ENCODE assay signal across 1 cellular context in genomic region chr7:6403907-6404306, GRCh38.
TF ChIP-seq lines count a peak whose summit lies in the region.

No MANE protein-coding gene starts in this region.

TF ChIP-seq in GM12878, 131 proteins besides CTCF, POLR2A, EP300 and RAD21:
- no peak for TF ChIP-seq MEF2B (IDR thresholded peaks at IDR 0.05; ENCODE audit: partially characterized antibody, poor library complexity, severe bottlenecking)
- TF ChIP-seq ASH2L (IDR thresholded peaks at IDR 0.05; ENCODE audit: borderline replicate concordance, low read depth): no peak
